Comparison of ENCODE assay signal across 8 cellular contexts in the genomic region with DNA sequence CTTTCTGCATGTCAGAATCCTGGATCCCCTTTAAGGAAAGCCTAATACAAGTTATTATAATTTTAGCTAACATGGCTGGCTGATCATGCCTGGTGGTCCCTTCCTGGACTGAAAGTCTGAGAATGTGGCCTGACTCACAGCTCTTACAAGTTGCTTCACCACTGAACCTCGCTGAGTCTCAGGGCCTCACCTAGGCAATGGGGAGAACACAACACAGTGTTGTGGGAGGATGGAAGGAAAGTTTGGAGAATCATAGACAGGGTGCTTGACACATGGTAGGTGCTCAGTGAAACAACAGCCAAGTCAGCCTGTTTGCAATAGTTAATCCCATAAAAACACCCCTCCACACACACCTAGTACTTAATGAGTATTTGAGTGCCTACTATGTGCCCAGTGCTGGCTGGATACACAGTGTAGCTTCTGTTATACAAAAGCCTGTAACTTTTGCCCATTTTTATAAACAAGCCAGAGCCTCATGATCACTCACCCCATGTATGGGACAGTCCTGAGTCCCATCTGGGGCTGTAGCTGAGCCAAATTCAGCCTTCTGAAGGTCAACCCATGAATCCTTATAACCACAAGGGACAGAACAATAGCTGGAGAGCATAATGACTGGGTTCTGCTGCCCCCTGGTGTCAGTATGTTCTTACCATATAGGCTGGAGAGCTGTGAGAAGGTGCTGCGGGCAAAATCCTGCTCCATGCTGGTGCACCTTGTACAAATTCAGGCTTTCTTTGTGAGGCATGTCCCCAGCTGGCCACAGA. TPM values are rescaled to one million over a fixed set of nuclear protein-coding genes. Genes with fewer than 3 reads are reported as not detected.
A peak's percentile ranks its signal among the peaks of the same experiment; 100 is the strongest.
DNase-seq lines count a peak whose midpoint lies in the region; ATAC-seq and TF ChIP-seq lines count a peak whose summit lies in the region.

No MANE protein-coding gene starts in this region.

- H4K20me1 ChIP-seq in OCI-LY7 (ENCODE audit: insufficient read depth, low read length): no peaks in the 10 kb centered on the region

- H3K9me3 Mint-ChIP-seq in stimulated activated effector memory CD8-positive, alpha-beta T cell treated with anti-CD3 and anti-CD28 coated beads, Interleukin-12 subunit alpha, Interleukin-12 subunit beta, amount 100 ng/mL, for 72 hours: no peaks in the 10 kb centered on the region

- no peak overlapping the region for H3K4me2 ChIP-seq in OCI-LY7 (ENCODE audit: low read length)

- H3K9me3 ChIP-seq in OCI-LY7 (ENCODE audit: low read length): no peaks in the 10 kb centered on the region

- CTCF ChIA-PET in OCI-LY7 (lab: Charles Lee; ENCODE audit: unreplicated experiment): interaction anchor here (1.0 to 1.4 kb wide), 2 partner anchors 75 to 418 kb away, joined by 3 to 8 read pairs; no protein-coding TSS in a partner anchor

- H3K27ac ChIP-seq in OCI-LY7 (ENCODE audit: low read depth, low read length, poor library complexity, severe bottlenecking): no peak overlapping the region
- H3K27ac ChIP-seq in epithelial cell of prostate: no peak overlapping the region

- no TSS peak for BruUV-seq in OCI-LY7 (replicated peaks; lab: Mats Ljungman, UMichigan)

- peak; percentile 72 for ATAC-seq in GM19467 (IDR thresholded peaks at IDR 0.05; ENCODE audit: unreplicated experiment)
- ATAC-seq in stimulated activated effector memory CD8-positive, alpha-beta T cell treated with anti-CD3 and anti-CD28 coated beads, Interleukin-12 subunit alpha, Interleukin-12 subunit beta, amount 100 ng/mL, for 72 hours: peak; percentile 81

- peak; percentile 83 for DNase-seq in COR-L47 (lab: John Stamatoyannopoulos, UW)
- peak; percentile 95 for DNase-seq in HT-29 (ENCODE audit: low spot score)
- DNase-seq in OCI-LY7 (ENCODE audit: low spot score): peak; percentile 82
- peak; percentile 70 for DNase-seq in activated T-cell treated with anti-CD3 and anti-CD28 coated beads for 1 hour (ENCODE audit: low read depth)
- peak; percentile 39 for DNase-seq in epithelial cell of prostate (ENCODE audit: low read depth, low spot score)
- DNase-seq in mucosa of gallbladder (ENCODE audit: low spot score): peak; percentile 85
- peak; percentile 53 to 84 for DNase-seq in stimulated activated effector memory CD8-positive, alpha-beta T cell treated with anti-CD3 and anti-CD28 coated beads, Interleukin-12 subunit alpha, Interleukin-12 subunit beta, amount 100 ng/mL, for 72 hours (ENCODE audit: low spot score in 2 of 2)

- no peak overlapping the region for H2AFZ ChIP-seq in OCI-LY7 (ENCODE audit: low read length)

- TF ChIP-seq CTCF in OCI-LY7 (conservative IDR thresholded peaks at IDR 0.05; ENCODE audit: low read length): peak; percentile 87

- H3K4me1 Mint-ChIP-seq in stimulated activated effector memory CD8-positive, alpha-beta T cell treated with anti-CD3 and anti-CD28 coated beads, Interleukin-12 subunit alpha, Interleukin-12 subunit beta, amount 100 ng/mL, for 72 hours: peaks cover 54% of the 10 kb centered on the region

- no peaks in the 10 kb centered on the region for H3K36me3 ChIP-seq in OCI-LY7 (ENCODE audit: insufficient read depth, low read length)

- H3K36me3 Mint-ChIP-seq in stimulated activated effector memory CD8-positive, alpha-beta T cell treated with anti-CD3 and anti-CD28 coated beads, Interleukin-12 subunit alpha, Interleukin-12 subunit beta, amount 100 ng/mL, for 72 hours: peaks cover 3% of the 10 kb centered on the region

- H3K4me3 Mint-ChIP-seq in stimulated activated effector memory CD8-positive, alpha-beta T cell treated with anti-CD3 and anti-CD28 coated beads, Interleukin-12 subunit alpha, Interleukin-12 subunit beta, amount 100 ng/mL, for 72 hours: no peak overlapping the region

- no peaks in the 10 kb centered on the region for H3K4me1 ChIP-seq in OCI-LY7 (ENCODE audit: insufficient read depth, low read length, poor library complexity, severe bottlenecking)

- H3K4me3 ChIP-seq in OCI-LY7 (ENCODE audit: low read depth, low read length, poor library complexity, severe bottlenecking): no peak overlapping the region

- no peaks in the 10 kb centered on the region for H3K9me2 ChIP-seq in OCI-LY7 (ENCODE audit: insufficient read depth, low read length)

- POLR2A ChIA-PET in OCI-LY7 (lab: Charles Lee): interaction anchor here (0.6 kb wide), 1 partner anchor 577 kb away, joined by 4 read pairs; no protein-coding TSS in a partner anchor

- no peaks in the 10 kb centered on the region for H3K79me2 ChIP-seq in OCI-LY7 (ENCODE audit: insufficient read depth, low read depth, low read length)

- no peak overlapping the region for H3K27ac Mint-ChIP-seq in stimulated activated effector memory CD8-positive, alpha-beta T cell treated with anti-CD3 and anti-CD28 coated beads, Interleukin-12 subunit alpha, Interleukin-12 subunit beta, amount 100 ng/mL, for 72 hours

- intact Hi-C loops in OCI-LY7 (cut with micrococcal nuclease; ENCODE audit: unreplicated experiment): loop anchor here (1.0 to 5.0 kb wide), 3 partner anchors 197 to 590 kb away; no protein-coding TSS in a partner anchor

RNA-seq across cellular contexts. Expression of gene ACSL6, which starts 3.9 kb away (rescaled TPM):
- total RNA-seq in HT-29 (2014; rRNA removed; shearing (Covaris generic)): not detected in 2 replicates
- total RNA-seq in OCI-LY7 (2014; rRNA removed; shearing (Covaris generic)): 0.39 TPM in 1 of 2 replicates, not detected in the other
- not detected in 2 replicates for total RNA-seq in OCI-LY7 (2022)
- 1.5 TPM for total RNA-seq in mucosa of gallbladder

RNA-seq across cellular contexts. Expression of gene IL3, which starts 52.9 kb away (rescaled TPM):
- not detected in 2 replicates for total RNA-seq in HT-29 (2014; rRNA removed; shearing (Covaris generic))
- total RNA-seq in OCI-LY7 (2014; rRNA removed; shearing (Covaris generic)): not detected in 2 replicates
- total RNA-seq in OCI-LY7 (2022) (not detected in 2 replicates), mucosa of gallbladder (not detected)

Comparison
In these comparisons a context has a peak if more than half of its experiments do, and no peak if none do; other contexts are left out.
1. DNase-seq: peak in every context shown above with its lines; median percentile 95 in HT-29; 85 in mucosa of gallbladder; 83 in COR-L47; 82 in OCI-LY7; 70 in activated T-cell treated with anti-CD3 and anti-CD28 coated beads for 1 hour; 68 in stimulated activated effector memory CD8-positive, alpha-beta T cell treated with anti-CD3 and anti-CD28 coated beads, Interleukin-12 subunit alpha, Interleukin-12 subunit beta, amount 100 ng/mL, for 72 hours; 39 in epithelial cell of prostate.